In the genomic region with DNA sequence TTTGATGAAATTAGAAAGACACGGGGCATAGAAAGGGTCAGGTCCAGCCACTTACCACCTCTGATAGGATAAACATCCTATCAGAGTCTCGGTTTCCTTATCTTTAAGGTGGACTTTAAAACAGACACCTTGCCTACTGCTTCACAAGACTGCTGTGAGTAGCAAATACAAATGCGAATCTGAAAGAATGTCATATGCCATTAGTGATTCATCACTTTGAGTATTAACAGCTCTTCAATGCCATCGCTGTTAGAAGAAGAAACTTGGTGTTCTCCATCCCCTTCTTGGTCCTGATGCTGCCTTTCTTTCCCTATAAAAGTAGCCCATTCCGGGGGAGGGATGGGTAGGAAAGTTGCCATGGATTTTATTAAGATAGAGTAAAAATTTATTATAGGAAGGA, we compare ENCODE assay signal across 35 cellular contexts.
DNase-seq lines count a peak whose midpoint lies in the region; ATAC-seq and TF ChIP-seq lines count a peak whose summit lies in the region.
"Had no signal": no experiment of that assay in that cellular context is flagged by ENCODE, and none has a peak within 500 bp of the region (broad histone marks: within the 10 kb centered on the region; RNA-seq: fewer than 3 reads in every experiment).

No MANE protein-coding gene starts in this region.

- no peak overlapping the region for H3K23ac ChIP-seq in mesendoderm (ENCODE audit: low read length)

- H3K9ac ChIP-seq in SK-N-SH (no peak overlapping the region), mesendoderm (ENCODE audit: low read length) (no peak overlapping the region)
- H3K9ac ChIP-seq: BLaER1; BLaER1 treated with 17β-estradiol and CSF1 and Interleukin-3, amounts not matched to agents 10 nM and 100 nM had no signal

- H3K9me2 ChIP-seq in SK-N-SH: no peaks in the 10 kb centered on the region

- no peak overlapping the region for H3K18ac ChIP-seq in mesendoderm (ENCODE audit: low read length)

- H4K20me1 ChIP-seq in SK-N-SH (ENCODE audit: insufficient read depth): no peaks in the 10 kb centered on the region
- H4K20me1 ChIP-seq: BLaER1; BLaER1 treated with 17β-estradiol and CSF1 and Interleukin-3, amounts not matched to agents 10 nM and 100 nM had no signal

- no peaks in the 10 kb centered on the region for H3K27me3 Mint-ChIP-seq in WTC11 (ENCODE audit: low read depth)

- H3K27ac ChIP-seq in SK-N-SH (ENCODE audit: low read depth in 2 of 2, low read length in 1 of 2): no peak overlapping the region
- H3K27ac ChIP-seq in mesendoderm (ENCODE audit: low read depth, low read length): no peak overlapping the region
- H3K27ac ChIP-seq: 22Rv1; A549; BLaER1; BLaER1 treated with 17β-estradiol and CSF1 and Interleukin-3, amounts not matched to agents 10 nM and 100 nM; C4-2B had no signal

- peak overlapping the region; percentile 31; the same call in 1 of the 2 replicates for H3K27ac Mint-ChIP-seq in WTC11
- H3K27ac Mint-ChIP-seq: B cell; CD14-positive monocyte; CD4-positive, alpha-beta memory T cell; CD4-positive, alpha-beta T cell; CD4-positive, CD25-positive, alpha-beta regulatory T cell; CD8-positive, alpha-beta memory T cell; CD8-positive, alpha-beta T cell had no signal

- no peak overlapping the region for H2BK5ac ChIP-seq in mesendoderm (ENCODE audit: low read length)

- no peaks in the 10 kb centered on the region for H3K9me3 Mint-ChIP-seq in WTC11
- H3K9me3 Mint-ChIP-seq: CD14-positive monocyte; CD4-positive, alpha-beta memory T cell; CD4-positive, alpha-beta T cell; CD8-positive, alpha-beta memory T cell; CD8-positive, alpha-beta T cell had no signal

- TF ChIP-seq EP300 in SK-N-SH (IDR thresholded peaks at IDR 0.05; ENCODE audit: borderline replicate concordance in 1 of 2, low read depth in 1 of 2, low read length in 1 of 2): no peak

- H3F3A ChIP-seq in SK-N-SH (replicated peaks; ENCODE audit: insufficient read depth): no peaks in the 10 kb centered on the region

- H3K27me3 ChIP-seq in SK-N-SH (ENCODE audit: insufficient read depth) (no peaks in the 10 kb centered on the region), mesendoderm (ENCODE audit: insufficient read depth, low read length, poor library complexity) (no peaks in the 10 kb centered on the region)
- H3K27me3 ChIP-seq: BE2C; BLaER1; BLaER1 treated with 17β-estradiol and CSF1 and Interleukin-3, amounts not matched to agents 10 nM and 100 nM had no signal

- DNase-seq in SK-N-SH: no peak
- DNase-seq in SK-N-DZ (ENCODE audit: low spot score): peak; percentile 71
- no peak for DNase-seq in WTC11 (ENCODE audit: low spot score)
- peak; percentile 28 for DNase-seq in mesendoderm
- no peak for DNase-seq in mucosa of descending colon
- no peak for DNase-seq in stimulated activated CD4-positive, alpha-beta T cell treated with anti-CD3 and anti-CD28 coated beads, Interleukin-15, amount 100 ng/mL, for 24 hours
- DNase-seq: 8988T; ACHN; AML-193; BE2C; C1 segment of cervical spinal cord; Caco-2; Calu3; CD4-positive, alpha-beta memory T cell; CD4-positive, alpha-beta T cell; CD4-positive, CD25-positive, alpha-beta regulatory T cell; CD8-positive, alpha-beta memory T cell; CD8-positive, alpha-beta T cell; COR-L47; DMS 273 treated with DMSO at 0.1 percent for 48 hours; DMS153; DMS53; DMS79; DMS79 treated with DMSO at 0.1 percent for 48 hours; DND-41; EL had no signal

- CTCF ChIA-PET in SK-N-SH (lab: Yijun Ruan, JAX) (interaction anchor here (1.3 to 1.6 kb wide), 2 partner anchors 17 to 423 kb away, joined by 3 to 4 read pairs; no protein-coding TSS in a partner anchor), WTC11 (lab: Charles Lee) (no interaction called here)

- no peak overlapping the region for H2BK120ac ChIP-seq in mesendoderm (ENCODE audit: low read depth, low read length)

- intact Hi-C loops in mucosa of descending colon (cut with DNase I, micrococcal nuclease): no loop called here

- H2AFZ ChIP-seq in SK-N-SH (ENCODE audit: low read depth): no peak overlapping the region

- H3K79me2 ChIP-seq in SK-N-SH (ENCODE audit: insufficient read depth) (no peaks in the 10 kb centered on the region), mesendoderm (ENCODE audit: control insufficient read depth, insufficient read depth, low read length) (no peaks in the 10 kb centered on the region)

- no peaks in the 10 kb centered on the region for H3K36me3 ChIP-seq in SK-N-SH (replicated peaks in 1 of 2; ENCODE audit: control insufficient read depth in 1 of 2, insufficient read depth in 2 of 2, low read length in 1 of 2)
- no peaks in the 10 kb centered on the region for H3K36me3 ChIP-seq in mesendoderm (ENCODE audit: control insufficient read depth, insufficient read depth, low read length)
- H3K36me3 ChIP-seq in mucosa of descending colon (ENCODE audit: low read depth): no peaks in the 10 kb centered on the region
- H3K36me3 ChIP-seq: BE2C; BLaER1; BLaER1 treated with 17β-estradiol and CSF1 and Interleukin-3, amounts not matched to agents 10 nM and 100 nM had no signal

- no peak overlapping the region for H2AK5ac ChIP-seq in mesendoderm (ENCODE audit: low read length)

- H3K4me2 ChIP-seq in SK-N-SH (no peak overlapping the region), mesendoderm (ENCODE audit: low read length) (no peak overlapping the region)
- H3K4me2 ChIP-seq: A549; BLaER1; BLaER1 treated with 17β-estradiol and CSF1 and Interleukin-3, amounts not matched to agents 10 nM and 100 nM had no signal

- H3K4me3 ChIP-seq in SK-N-SH (ENCODE audit: low read depth in 2 of 2, low read length in 1 of 2) (no peak overlapping the region), mesendoderm (ENCODE audit: low read length) (no peak overlapping the region), mucosa of descending colon (no peak overlapping the region)
- H3K4me3 ChIP-seq: A549; BLaER1; BLaER1 treated with 17β-estradiol and CSF1 and Interleukin-3, amounts not matched to agents 10 nM and 100 nM had no signal

- no peak overlapping the region for H4K8ac ChIP-seq in mesendoderm (ENCODE audit: low read depth, low read length)

- no peak for TF ChIP-seq RAD21 in SK-N-SH (IDR thresholded peaks at IDR 0.05; ENCODE audit: low read length)

- H3K56ac ChIP-seq in mesendoderm (ENCODE audit: low read length): no peak overlapping the region

- no peaks in the 10 kb centered on the region for H3K79me1 ChIP-seq in mesendoderm (ENCODE audit: low read length)

- 53% methylated on average over 5 of the region's 5 CpGs for WGBS in SK-N-SH (ENCODE audit: low lambda C conversion rate)
- no CpG with 5 or more reads among the region's 5 CpGs for WGBS in mesendoderm (ENCODE audit: extremely low coverage, insufficient coverage, low lambda C conversion rate)

- POLR2A ChIA-PET in SK-N-SH (lab: Yijun Ruan, JAX): no interaction called here
- POLR2A ChIA-PET in WTC11 (lab: Charles Lee): no interaction called here

- H4K5ac ChIP-seq in mesendoderm (ENCODE audit: low read length): no peak overlapping the region

- no peak overlapping the region for H3K4me3 Mint-ChIP-seq in WTC11
- H3K4me3 Mint-ChIP-seq: B cell; CD14-positive monocyte; CD4-positive, alpha-beta memory T cell; CD4-positive, alpha-beta T cell; CD4-positive, CD25-positive, alpha-beta regulatory T cell; CD8-positive, alpha-beta memory T cell; CD8-positive, alpha-beta T cell had no signal

- no peaks in the 10 kb centered on the region for H3K36me3 Mint-ChIP-seq in WTC11
- H3K36me3 Mint-ChIP-seq: CD14-positive monocyte; CD4-positive, alpha-beta memory T cell; CD4-positive, CD25-positive, alpha-beta regulatory T cell; CD8-positive, alpha-beta memory T cell; CD8-positive, alpha-beta T cell had no signal

- TF ChIP-seq CTCF in SK-N-SH (IDR thresholded peaks at IDR 0.05) (no peak), WTC11 (IDR thresholded peaks at IDR 0.05) (no peak), mucosa of descending colon (IDR thresholded peaks at IDR 0.05) (no peak)

- no peaks in the 10 kb centered on the region; a peak in 1 of 4 replicates for H3K4me1 ChIP-seq in SK-N-SH (ENCODE audit: control insufficient read depth in 1 of 2, insufficient read depth in 2 of 2, low read depth in 1 of 2, low read length in 1 of 2)
- peaks cover 7% of the 10 kb centered on the region for H3K4me1 ChIP-seq in mesendoderm (ENCODE audit: control insufficient read depth, low read depth, low read length)
- no peaks in the 10 kb centered on the region for H3K4me1 ChIP-seq in mucosa of descending colon (ENCODE audit: low read depth)
- H3K4me1 ChIP-seq: A549; BE2C; BLaER1; BLaER1 treated with 17β-estradiol and CSF1 and Interleukin-3, amounts not matched to agents 10 nM and 100 nM; Caco-2 had no signal

- no peak; the same call in 2 of the 3 replicates for ATAC-seq in SK-N-SH treated with all-trans-retinoic acid at 6 μM for 48 hours
- ATAC-seq in WTC11: no peak
- ATAC-seq in mucosa of descending colon: no peak
- ATAC-seq in GM18870 (IDR thresholded peaks at IDR 0.05; ENCODE audit: unreplicated experiment): no peak
- ATAC-seq: A549; CD8-positive, alpha-beta T cell had no signal

- H3K9me3 ChIP-seq in SK-N-SH (no peaks in the 10 kb centered on the region), mucosa of descending colon (no peaks in the 10 kb centered on the region)
- H3K9me3 ChIP-seq: A549; BE2C; BLaER1; BLaER1 treated with 17β-estradiol and CSF1 and Interleukin-3, amounts not matched to agents 10 nM and 100 nM; Caco-2 had no signal

- H3K4me1 Mint-ChIP-seq in WTC11: peaks cover 72% of the 10 kb centered on the region
- H3K4me1 Mint-ChIP-seq: B cell; CD14-positive monocyte; CD4-positive, alpha-beta memory T cell; CD4-positive, CD25-positive, alpha-beta regulatory T cell; CD8-positive, alpha-beta memory T cell had no signal

- H2BK15ac ChIP-seq in mesendoderm (replicated peaks; ENCODE audit: low read depth): no peak overlapping the region

- no peak overlapping the region for H3K4ac ChIP-seq in mesendoderm (ENCODE audit: low read depth, low read length)

TF ChIP-seq in SK-N-SH, 30 proteins besides CTCF, POLR2A, EP300 and RAD21 (continues in another document):
- TF ChIP-seq NRF1 (IDR thresholded peaks at IDR 0.05; ENCODE audit: low read depth, low read length): no peak
- TF ChIP-seq FOSL2 (IDR thresholded peaks at IDR 0.05; ENCODE audit: borderline replicate concordance, low read depth): no peak
- TF ChIP-seq TCF12 (IDR thresholded peaks at IDR 0.05): peak; percentile 54; the same call in 1 of the 2 replicates
- no peak for TF ChIP-seq YY1 (IDR thresholded peaks at IDR 0.05; ENCODE audit: low read depth)

TF ChIP-seq in WTC11, 78 proteins besides CTCF, POLR2A, EP300 and RAD21 (continues in another document):
- TF ChIP-seq ZNF263 (CRISPR knock-in tag; IDR thresholded peaks at IDR 0.05; ENCODE audit: low read depth) (no peak), RELA (CRISPR knock-in tag; IDR thresholded peaks at IDR 0.05; ENCODE audit: borderline replicate concordance) (no peak), JAZF1 (CRISPR knock-in tag; IDR thresholded peaks at IDR 0.05) (no peak)
- TF ChIP-seq, protein P1, sequence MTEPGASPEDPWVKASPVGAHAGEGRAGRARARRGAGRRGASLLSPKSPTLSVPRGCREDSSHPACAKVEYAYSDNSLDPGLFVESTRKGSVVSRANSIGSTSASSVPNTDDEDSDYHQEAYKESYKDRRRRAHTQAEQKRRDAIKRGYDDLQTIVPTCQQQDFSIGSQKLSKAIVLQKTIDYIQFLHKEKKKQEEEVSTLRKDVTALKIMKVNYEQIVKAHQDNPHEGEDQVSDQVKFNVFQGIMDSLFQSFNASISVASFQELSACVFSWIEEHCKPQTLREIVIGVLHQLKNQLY (CRISPR knock-in tag; IDR thresholded peaks at IDR 0.05): no peak

Comparison
In these comparisons a context has a peak if more than half of its experiments do, and no peak if none do; other contexts are left out.
1. DNase-seq: peak in SK-N-DZ (single experiment) and mesendoderm (single experiment); none in SK-N-SH (single experiment), WTC11 (single experiment), mucosa of descending colon (0 of 3) and stimulated activated CD4-positive, alpha-beta T cell treated with anti-CD3 and anti-CD28 coated beads, Interleukin-15, amount 100 ng/mL, for 24 hours (single experiment).